25 cellular contexts compared by ENCODE assay signal in genomic region chr14:60178820-60179219, GRCh38.
"Had no signal": no experiment of that assay in that cellular context is flagged by ENCODE, and none has a peak within 500 bp of the region (broad histone marks: within the 10 kb centered on the region; RNA-seq: fewer than 3 reads in every experiment).

No MANE protein-coding gene starts in this region.

- H3K27ac Mint-ChIP-seq: activated CD4-positive, alpha-beta memory T cell treated with anti-CD3 and anti-CD28 coated beads for 36 hours; activated naive CD4-positive, alpha-beta T cell treated with anti-CD3 and anti-CD28 coated beads for 36 hours; activated naive CD8-positive, alpha-beta T cell treated with anti-CD3 and anti-CD28 coated beads, Interleukin-2, amount 50 U/mL, for 24 hours; activated T-cell treated with anti-CD3 and anti-CD28 coated beads, Interleukin-2, amount 50 U/mL, for 72 hours; dendritic cell treated with granulocyte-macrophage colony-stimulating factor and Interleukin-4, amounts not matched to agents 40 ng/mL and 50 ng/mL, for 4 days; naive thymus-derived CD4-positive, alpha-beta T cell had no signal

- DNase-seq: activated CD4-positive, alpha-beta memory T cell treated with anti-CD3 and anti-CD28 coated beads for 36 hours; activated CD4-positive, alpha-beta T cell treated with anti-CD3 and anti-CD28 coated beads for 48 hours; activated effector memory CD4-positive, alpha-beta T cell treated with Interleukin-2 at 50 U/mL for 16 hours; activated naive CD4-positive, alpha-beta T cell treated with anti-CD3 and anti-CD28 coated beads for 36 hours; activated naive CD8-positive, alpha-beta T cell treated with anti-CD3 and anti-CD28 coated beads, Interleukin-2, amount 50 U/mL, for 24 hours; activated T-cell treated with anti-CD3 and anti-CD28 coated beads, Interleukin-2, amount 50 U/mL, for 72 hours; effector CD8-positive, alpha-beta T cell; heart left ventricle; left cardiac atrium; mesendoderm; mucosa of descending colon; naive thymus-derived CD4-positive, alpha-beta T cell; occipital lobe; posterior cingulate gyrus; sigmoid colon; spleen; stimulated activated CD4-positive, alpha-beta T cell treated with anti-CD3 and anti-CD28 coated beads, Interleukin-4, amount 100 ng/mL, for 1 hour; stimulated activated naive CD4-positive, alpha-beta T cell; T-helper 2 cell; testis; uterus had no signal

- H3K4me3 Mint-ChIP-seq: activated CD4-positive, alpha-beta memory T cell treated with anti-CD3 and anti-CD28 coated beads for 36 hours; activated naive CD4-positive, alpha-beta T cell treated with anti-CD3 and anti-CD28 coated beads for 36 hours; activated naive CD8-positive, alpha-beta T cell treated with anti-CD3 and anti-CD28 coated beads, Interleukin-2, amount 50 U/mL, for 24 hours; activated T-cell treated with anti-CD3 and anti-CD28 coated beads, Interleukin-2, amount 50 U/mL, for 72 hours; dendritic cell treated with granulocyte-macrophage colony-stimulating factor and Interleukin-4, amounts not matched to agents 40 ng/mL and 50 ng/mL, for 4 days; naive thymus-derived CD4-positive, alpha-beta T cell; neural crest cell had no signal

- H3K27me3 ChIP-seq: cardiac muscle cell, heart left ventricle, sigmoid colon, spleen, testis, uterus had no signal

- FAIRE-seq: islet of Langerhans had no signal

- H3K4me3 ChIP-seq: cardiac muscle cell, heart left ventricle, mucosa of descending colon, sigmoid colon, spleen, testis, uterus had no signal

- H3K27ac ChIP-seq: cardiac muscle cell, spleen, testis had no signal

- H3K9me3 Mint-ChIP-seq: activated T-cell treated with anti-CD3 and anti-CD28 coated beads, Interleukin-2, amount 50 U/mL, for 72 hours; dendritic cell treated with granulocyte-macrophage colony-stimulating factor and Interleukin-4, amounts not matched to agents 40 ng/mL and 50 ng/mL, for 4 days had no signal

- H3K27me3 Mint-ChIP-seq: activated naive CD8-positive, alpha-beta T cell treated with anti-CD3 and anti-CD28 coated beads, Interleukin-2, amount 50 U/mL, for 24 hours; dendritic cell treated with granulocyte-macrophage colony-stimulating factor and Interleukin-4, amounts not matched to agents 40 ng/mL and 50 ng/mL, for 4 days had no signal

- ATAC-seq: left cardiac atrium; naive thymus-derived CD4-positive, alpha-beta T cell had no signal

- H3K4me1 Mint-ChIP-seq: neural crest cell had no signal

- H3K4me1 ChIP-seq: testis, uterus had no signal

- H3K9me3 ChIP-seq: mucosa of descending colon, sigmoid colon, testis had no signal

- H3K36me3 ChIP-seq: cardiac muscle cell, heart left ventricle, sigmoid colon, spleen, uterus had no signal
